In the genomic region with DNA sequence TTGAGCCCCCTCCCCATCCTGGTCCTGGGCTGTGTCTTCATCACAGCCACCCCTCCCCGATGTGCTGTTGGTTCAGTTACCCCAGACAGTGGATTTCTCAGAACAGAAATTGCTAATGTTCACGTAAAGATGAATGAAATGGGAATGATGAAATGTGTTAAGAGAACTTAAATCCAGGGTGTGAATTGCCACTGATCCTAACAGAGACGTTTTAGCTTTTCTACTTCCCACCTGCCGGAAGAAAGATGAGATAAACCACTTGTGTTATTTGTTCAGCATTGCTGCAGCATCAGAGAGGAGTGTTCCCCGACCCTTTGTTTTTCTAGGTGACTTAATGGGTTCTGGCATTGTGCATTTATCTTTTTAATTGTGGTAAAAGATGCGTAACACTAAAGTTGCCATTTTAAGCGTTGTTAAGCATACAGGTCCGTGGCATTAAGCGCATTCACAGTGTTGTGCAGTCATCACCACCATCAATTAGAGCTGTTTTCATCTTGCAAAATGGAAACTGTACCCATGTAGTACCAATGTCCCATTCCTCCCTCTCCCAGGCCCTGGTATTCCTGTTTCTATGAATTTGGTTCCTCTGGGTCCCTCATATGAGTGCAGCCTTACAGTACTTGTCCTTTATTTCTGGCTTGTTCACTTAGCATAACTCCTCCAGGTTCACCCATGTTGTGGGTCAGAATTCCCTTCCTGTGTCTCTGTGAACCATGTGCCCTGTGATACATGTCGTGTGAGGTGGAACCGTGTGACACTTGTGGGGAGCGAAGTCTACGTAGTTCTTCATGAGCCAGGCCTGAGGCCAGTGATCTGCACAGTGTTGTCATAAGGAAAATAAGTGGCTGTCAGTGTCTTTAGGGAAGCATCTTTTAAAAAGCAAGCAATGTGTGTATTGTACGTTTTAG, we compare ENCODE assay signal across 16 cellular contexts.
A peak's percentile ranks its signal among the peaks of the same experiment; 100 is the strongest.
DNase-seq lines count a peak whose midpoint lies in the region; ATAC-seq and TF ChIP-seq lines count a peak whose summit lies in the region.
"Had no signal": no experiment of that assay in that cellular context is flagged by ENCODE, and none has a peak within 500 bp of the region (broad histone marks: within the 10 kb centered on the region; RNA-seq: fewer than 3 reads in every experiment).

No MANE protein-coding gene starts in this region.

- no peak overlapping the region for H3K27ac Mint-ChIP-seq in progenitor cell of endocrine pancreas
- H3K27ac Mint-ChIP-seq: mesothelial cell of epicardium had no signal

- no peak overlapping the region for H2BK120ac ChIP-seq in mesenchymal stem cell (ENCODE audit: low read depth, low read length)

- peaks cover 40% of the 10 kb centered on the region for H3K79me1 ChIP-seq in mesenchymal stem cell (replicated peaks; ENCODE audit: low read length, poor library complexity, severe bottlenecking)

- H3K4me2 ChIP-seq in mesenchymal stem cell (ENCODE audit: low read length, poor library complexity, severe bottlenecking): no peak overlapping the region

- H3K4me1 Mint-ChIP-seq in progenitor cell of endocrine pancreas (ENCODE audit: low read depth): peaks cover 22% of the 10 kb centered on the region

- no peak overlapping the region for H4K91ac ChIP-seq in mesenchymal stem cell (ENCODE audit: low read length)

- no peak overlapping the region for H3K4me3 Mint-ChIP-seq in progenitor cell of endocrine pancreas (ENCODE audit: low read depth)
- H3K4me3 Mint-ChIP-seq: mesothelial cell of epicardium had no signal

- no peaks in the 10 kb centered on the region for H3K27me3 Mint-ChIP-seq in progenitor cell of endocrine pancreas

- no peaks in the 10 kb centered on the region for H3K27me3 ChIP-seq in mesenchymal stem cell (ENCODE audit: control insufficient read depth in 1 of 2, insufficient read depth in 1 of 2, low read length in 2 of 2)
- H3K27me3 ChIP-seq: suprapubic skin had no signal

- H2BK12ac ChIP-seq in mesenchymal stem cell (ENCODE audit: low read length in 2 of 2): peak overlapping the region in 1 of 2 experiments; percentile 37

- H3K4me3 ChIP-seq in mesenchymal stem cell (ENCODE audit: insufficient read depth in 1 of 2, low read depth in 1 of 2, low read length in 2 of 2): no peak overlapping the region
- H3K4me3 ChIP-seq: suprapubic skin had no signal

- no peak overlapping the region for H2AK5ac ChIP-seq in mesenchymal stem cell (ENCODE audit: low read length, severe bottlenecking)

- no peak overlapping the region for H3K27ac ChIP-seq in mesenchymal stem cell (ENCODE audit: low read length, poor library complexity, severe bottlenecking)

- no peak overlapping the region for H3K4ac ChIP-seq in mesenchymal stem cell (ENCODE audit: low read depth in 1 of 2, low read length in 2 of 2)

- H2BK15ac ChIP-seq in mesenchymal stem cell (ENCODE audit: low read depth, poor library complexity, severe bottlenecking): no peak overlapping the region

- DNase-seq in COR-L47 (lab: John Stamatoyannopoulos, UW) (peak; percentile 77), NCI-H1105 (lab: John Stamatoyannopoulos, UW) (peak; percentile 36), NCI-H2227 treated with DMSO at 0.1 percent for 48 hours (lab: John Stamatoyannopoulos, UW) (peak; percentile 5), mesenchymal stem cell (no peak), progenitor cell of endocrine pancreas (ENCODE audit: low spot score, unreplicated experiment) (no peak)
- DNase-seq: activated CD4-positive, alpha-beta T cell treated with anti-CD3 and anti-CD28 coated beads for 48 hours; activated effector memory CD4-positive, alpha-beta T cell treated with Interleukin-2 at 50 U/mL for 16 hours; effector CD4-positive, alpha-beta T cell; HCEC 1CT; NCI-H526; RPMI8226 had no signal

- ATAC-seq in HG03196 (IDR thresholded peaks at IDR 0.05; ENCODE audit: unreplicated experiment) (no peak), HG03439 (IDR thresholded peaks at IDR 0.05; ENCODE audit: unreplicated experiment) (no peak), HG02870 (IDR thresholded peaks at IDR 0.05; ENCODE audit: unreplicated experiment) (no peak)

- H3K4me1 ChIP-seq in mesenchymal stem cell (ENCODE audit: control insufficient read depth, insufficient read depth, low read depth, low read length): peaks cover 11% of the 10 kb centered on the region

- no peak overlapping the region for H3K14ac ChIP-seq in mesenchymal stem cell (ENCODE audit: low read length in 2 of 2)

- no peaks in the 10 kb centered on the region for H3K9me3 Mint-ChIP-seq in progenitor cell of endocrine pancreas (ENCODE audit: low read depth)

- no peak overlapping the region for H3K23ac ChIP-seq in mesenchymal stem cell (ENCODE audit: low read length in 2 of 2)

- WGBS in mesenchymal stem cell: 97% methylated on average over 13 of the region's 14 CpGs

- TF ChIP-seq CTCF in progenitor cell of endocrine pancreas (IDR thresholded peaks at IDR 0.05; ENCODE audit: unreplicated experiment): no peak

- H3K36me3 Mint-ChIP-seq in progenitor cell of endocrine pancreas (ENCODE audit: insufficient read depth): peaks cover 8% of the 10 kb centered on the region

- peak overlapping the region; percentile 32 for H4K8ac ChIP-seq in mesenchymal stem cell (ENCODE audit: low read length)

- no peak overlapping the region for H2AFZ ChIP-seq in mesenchymal stem cell (ENCODE audit: low read depth, low read length)

- H3K9ac ChIP-seq in mesenchymal stem cell (ENCODE audit: low read length): no peak overlapping the region

- no peaks in the 10 kb centered on the region for H3K9me3 ChIP-seq in mesenchymal stem cell (ENCODE audit: control insufficient read depth, low read length)
- H3K9me3 ChIP-seq: suprapubic skin had no signal

- no peak overlapping the region for H2BK5ac ChIP-seq in mesenchymal stem cell (ENCODE audit: low read depth, low read length, poor library complexity, severe bottlenecking)

- H3K18ac ChIP-seq in mesenchymal stem cell (ENCODE audit: low read depth in 1 of 2, low read length in 2 of 2): no peak overlapping the region

- H3K36me3 ChIP-seq in mesenchymal stem cell (ENCODE audit: control insufficient read depth in 1 of 2, insufficient read depth in 2 of 2, low read depth in 1 of 2, low read length in 2 of 2): peaks cover 3 to 5% of the 10 kb centered on the region in 2 experiments
- H3K36me3 ChIP-seq: suprapubic skin had no signal

Comparison
In these comparisons a context has a peak if more than half of its experiments do, and no peak if none do; other contexts are left out.
1. DNase-seq: peak in COR-L47 (single experiment), NCI-H1105 (single experiment) and NCI-H2227 treated with DMSO at 0.1 percent for 48 hours (single experiment); none in mesenchymal stem cell (single experiment) and progenitor cell of endocrine pancreas (single experiment).